8 cellular contexts compared by ENCODE assay signal in genomic region chr17:19386974-19387920, GRCh38. TPM values are rescaled to one million over a fixed set of nuclear protein-coding genes. Genes with fewer than 3 reads are reported as not detected.
DNase-seq lines count a peak whose midpoint lies in the region; ATAC-seq and TF ChIP-seq lines count a peak whose summit lies in the region.

A gene with protein sequence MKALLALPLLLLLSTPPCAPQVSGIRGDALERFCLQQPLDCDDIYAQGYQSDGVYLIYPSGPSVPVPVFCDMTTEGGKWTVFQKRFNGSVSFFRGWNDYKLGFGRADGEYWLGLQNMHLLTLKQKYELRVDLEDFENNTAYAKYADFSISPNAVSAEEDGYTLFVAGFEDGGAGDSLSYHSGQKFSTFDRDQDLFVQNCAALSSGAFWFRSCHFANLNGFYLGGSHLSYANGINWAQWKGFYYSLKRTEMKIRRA (minus strand): TSS chr17:19387190. CDS start chr17:19387155, 35 bp downstream.

- TF ChIP-seq EP300 in upper lobe of left lung (IDR thresholded peaks at IDR 0.05), result peak in 2 of 4 donors; percentile 32 to 60

- peaks cover 0 to 30% of the 10 kb centered on the region in 2 donors for H3K36me3 ChIP-seq in lung (ENCODE audit: control insufficient read depth in 2 of 2, insufficient read depth in 2 of 2, low read length in 2 of 2)
- H3K36me3 ChIP-seq in upper lobe of left lung, result peaks cover 10 to 35% (median 23%) of the 10 kb centered on the region in 4 donors

- no peak for TF ChIP-seq POLR2A in upper lobe of left lung (IDR thresholded peaks at IDR 0.05)

- H3K4me1 ChIP-seq in lung (ENCODE audit: control insufficient read depth in 2 of 2, insufficient read depth in 2 of 2, low read length in 2 of 2) (peaks cover 0 to 14% of the 10 kb centered on the region in 2 donors), upper lobe of left lung (peaks cover 49 to 57% (median 50%) of the 10 kb centered on the region in 4 donors)

- ATAC-seq in lung (ENCODE audit: insufficient read depth, low FRiP score), result no peak
- ATAC-seq in upper lobe of left lung (ENCODE audit: low FRiP score in 2 of 2), result peak; percentile 50 to 79
- ATAC-seq in HG02642 (IDR thresholded peaks at IDR 0.05; ENCODE audit: poor library complexity, unreplicated experiment), result no peak
- ATAC-seq in GM19035 (IDR thresholded peaks at IDR 0.05; ENCODE audit: unreplicated experiment), result no peak

- CTCF ChIA-PET in AG04449 (lab: Yijun Ruan, JAX), result interaction anchor here (1.3 to 4.2 kb wide), 3 partner anchors 9 to 61 kb away, joined by 4 to 28 read pairs (median 16); partner anchors contain the start of genes B9D1 and MAPK7

- H3K4me3 ChIP-seq in AG04449 (ENCODE audit: low read depth, low read length), result peak within 1 kb of the TSS; percentile 68
- H3K4me3 ChIP-seq in lung, result no peak within 1 kb of the TSS
- H3K4me3 ChIP-seq in upper lobe of left lung, result peak within 1 kb of the TSS in 3 of 4 donors; percentile 2 to 19 (median 19)

- POLR2A ChIA-PET in AG04449 (lab: Yijun Ruan, JAX), result interaction anchor here (0.6 to 4.1 kb wide), 5 partner anchors 9 to 25 kb away, joined by 3 to 39 read pairs (median 3); partner anchors contain the start of genes B9D1 and MAPK7

- no peaks in the 10 kb centered on the region for H3K27me3 ChIP-seq in lung (ENCODE audit: control insufficient read depth, insufficient read depth)
- no peaks in the 10 kb centered on the region for H3K27me3 ChIP-seq in upper lobe of left lung

- H3K9me3 ChIP-seq in lung (ENCODE audit: control insufficient read depth in 2 of 2, insufficient read depth in 1 of 2, low read length in 1 of 2) (no peaks in the 10 kb centered on the region), upper lobe of left lung (no peaks in the 10 kb centered on the region)

- DNase-seq in AG04449 (ENCODE audit: low read depth, low spot score) (peak; percentile 65), NCI-H1105 treated with DMSO at 0.1 percent for 48 hours (lab: John Stamatoyannopoulos, UW) (peak; percentile 64), cerebellar cortex (ENCODE audit: low spot score) (peak; percentile 16), lung (ENCODE audit: low spot score) (no peak), upper lobe of left lung (peak in 1 of 2 donors; percentile 87), NCI-H1930 (lab: John Stamatoyannopoulos, UW) (no peak)

- peak within 1 kb of the TSS; percentile 68 to 79 for H3K27ac ChIP-seq in lung (ENCODE audit: low read depth in 1 of 2, low read length in 1 of 2)
- peak within 1 kb of the TSS; percentile 74 to 87 (median 78) for H3K27ac ChIP-seq in upper lobe of left lung

- 12 to 15% methylated on average over 20 to 22 of the region's 22 CpGs for WGBS in lung, 2 donors
- WGBS in upper lobe of left lung, 2 donors, result 24 to 32% methylated on average over 4 to 14 of the region's 22 CpGs

- no peak for TF ChIP-seq CTCF in AG04449 (IDR thresholded peaks at IDR 0.05; ENCODE audit: insufficient read depth, low read length, missing control alignments)
- TF ChIP-seq CTCF in lung (IDR thresholded peaks at IDR 0.05; ENCODE audit: control extremely low read depth, extremely low read depth), result no peak
- TF ChIP-seq CTCF in upper lobe of left lung (IDR thresholded peaks at IDR 0.05), result no peak

RNA-seq across cellular contexts. Expression of the gene that starts here (rescaled TPM):
- 100 to 1,000 TPM; 108 to 156 TPM for total RNA-seq in lung
- polyA plus RNA-seq in lung, result 10 to 100 TPM; 45.7 to 76.4 TPM
- total RNA-seq in upper lobe of left lung, result 100 to 1,000 TPM in 4 of 6 donors, 10 to 100 TPM in 2; 24.1 to 280 (median 175) TPM

Comparison
In these comparisons a context has a peak if more than half of its experiments do, and no peak if none do; other contexts are left out.
1. DNase-seq: peak in AG04449 (single experiment), NCI-H1105 treated with DMSO at 0.1 percent for 48 hours (single experiment) and cerebellar cortex (single experiment); none in lung (single experiment) and NCI-H1930 (0 of 2).
2. ATAC-seq: peak in upper lobe of left lung (2 of 2); none in lung (single experiment), HG02642 (single experiment) and GM19035 (single experiment).